11 cellular contexts compared by ENCODE assay signal in genomic region chr1:207808322-207808705, GRCh38. TPM values are rescaled to one million over a fixed set of nuclear protein-coding genes. Genes with fewer than 3 reads are reported as not detected.
DNase-seq lines count a peak whose midpoint lies in the region; ATAC-seq, FAIRE-seq and TF ChIP-seq lines count a peak whose summit lies in the region.
"Had no signal": no experiment of that assay in that cellular context is flagged by ENCODE, and none has a peak within 500 bp of the region (broad histone marks: within the 10 kb centered on the region; RNA-seq: fewer than 3 reads in every experiment).

No MANE protein-coding gene starts in this region.

- H2AFZ ChIP-seq in Karpas-422 (ENCODE audit: low read length): no peak overlapping the region

- ATAC-seq in A549 (no peak), HG03025 (IDR thresholded peaks at IDR 0.05; ENCODE audit: low FRiP score, unreplicated experiment) (no peak)
- no peak for ATAC-seq in naive thymus-derived CD4-positive, alpha-beta T cell

- H3K9me3 ChIP-seq in A549 (no peaks in the 10 kb centered on the region), Karpas-422 (ENCODE audit: low read length) (no peaks in the 10 kb centered on the region)
- H3K9me3 ChIP-seq in naive thymus-derived CD4-positive, alpha-beta T cell (ENCODE audit: control insufficient read depth in 2 of 3, low read length in 3 of 3): no peaks in the 10 kb centered on the region

- FAIRE-seq in A549 (lab: Jason Lieb, UNC): no peak

- H3K4me3 ChIP-seq in A549 (no peak overlapping the region), Karpas-422 (ENCODE audit: low read length) (peak overlapping the region; percentile 8; the same call in 1 of the 2 replicates), coronary artery (peak overlapping the region; percentile 13)
- no peak overlapping the region for H3K4me3 ChIP-seq in naive thymus-derived CD4-positive, alpha-beta T cell (ENCODE audit: low read length)
- H3K4me3 ChIP-seq: SK-N-MC had no signal

- WGBS in A549 (ENCODE audit: missing lambda C conversion rate): 79% methylated on average over 7 of the region's 7 CpGs

- intact Hi-C loops in naive thymus-derived CD4-positive, alpha-beta T cell (cut with micrococcal nuclease): no loop called here

- DNase-seq in A549 (ENCODE audit: low read depth in 1 of 2, low spot score in 1 of 2) (no peak), Karpas-422 (no peak), coronary artery (ENCODE audit: low spot score) (no peak), NCI-H2171 treated with DMSO at 0.1 percent for 48 hours (lab: John Stamatoyannopoulos, UW) (no peak), mucosa of gallbladder (ENCODE audit: low spot score) (no peak)
- no peak for DNase-seq in naive thymus-derived CD4-positive, alpha-beta T cell
- DNase-seq in stimulated activated CD4-positive, alpha-beta T cell treated with anti-CD3 and anti-CD28 coated beads, Interleukin-2, amount 100 ng/mL, for 24 hours: no peak
- DNase-seq: activated CD8-positive, alpha-beta memory T cell treated with anti-CD3 and anti-CD28 coated beads, Interleukin-2, amount 50 U/mL, for 4 hours; NCI-H2081 treated with DMSO at 0.1 percent for 48 hours had no signal

- H3K4me1 Mint-ChIP-seq in naive thymus-derived CD4-positive, alpha-beta T cell: peaks cover 36 to 68% (median 63%) of the 10 kb centered on the region in 7 donors

- H3K27ac ChIP-seq in A549 (peak overlapping the region in 1 of 2 experiments; percentile 95; a peak in 2 of 6 replicates), Karpas-422 (ENCODE audit: low read length) (peak overlapping the region; percentile 93), coronary artery (peak overlapping the region; percentile 70 to 90)
- H3K27ac ChIP-seq in naive thymus-derived CD4-positive, alpha-beta T cell (ENCODE audit: low read depth, low read length): peak overlapping the region; percentile 27
- H3K27ac ChIP-seq: SK-N-MC had no signal

- CTCF ChIA-PET in A549 (lab: Yijun Ruan, JAX): interaction anchor here (1.8 kb wide), 1 partner anchor 11 kb away, joined by 8 read pairs; no protein-coding TSS in a partner anchor
- CTCF ChIA-PET in naive thymus-derived CD4-positive, alpha-beta T cell (lab: Charles Lee): no interaction called here

- peaks cover 62% of the 10 kb centered on the region for H3K36me3 ChIP-seq in Karpas-422 (ENCODE audit: insufficient read depth, low read length)
- H3K36me3 ChIP-seq in naive thymus-derived CD4-positive, alpha-beta T cell (ENCODE audit: control insufficient read depth in 2 of 3, insufficient read depth in 3 of 3, low read length in 3 of 3): peaks cover 31 to 93% (median 50%) of the 10 kb centered on the region in 3 experiments

- no peak for TF ChIP-seq EP300 in A549 (IDR thresholded peaks at IDR 0.05)

- peaks cover 45% of the 10 kb centered on the region for H3K79me2 ChIP-seq in Karpas-422 (ENCODE audit: low read length)

- H3K27ac Mint-ChIP-seq in naive thymus-derived CD4-positive, alpha-beta T cell: peak overlapping the region; percentile 9 to 94 (median 72)

- POLR2A ChIA-PET in A549 (lab: Yijun Ruan, JAX): no interaction called here
- POLR2A ChIA-PET in naive thymus-derived CD4-positive, alpha-beta T cell (lab: Charles Lee): no interaction called here

- H3K4me3 Mint-ChIP-seq in naive thymus-derived CD4-positive, alpha-beta T cell: peak overlapping the region in 3 of 10 donors; percentile 23 to 41 (median 25)

- H3K27me3 ChIP-seq in Karpas-422 (ENCODE audit: low read length): no peaks in the 10 kb centered on the region
- no peaks in the 10 kb centered on the region for H3K27me3 ChIP-seq in naive thymus-derived CD4-positive, alpha-beta T cell (ENCODE audit: control insufficient read depth in 2 of 2, insufficient read depth in 2 of 2, low read length in 2 of 2)

- TF ChIP-seq POLR2A in A549 (IDR thresholded peaks at IDR 0.05; ENCODE audit: low read length): no peak

- H3K9ac ChIP-seq in Karpas-422 (ENCODE audit: low read length): peak overlapping the region; percentile 20

- 0 out of 3 replicates have a peak overlapping the region, but pooled peaks have one; percentile 5 for H3K4me2 ChIP-seq in A549
- peak overlapping the region; percentile 40 for H3K4me2 ChIP-seq in Karpas-422 (ENCODE audit: low read depth, low read length, poor library complexity, severe bottlenecking)

- peaks cover 0 to 38% (median 15%) of the 10 kb centered on the region in 5 donors for H3K36me3 Mint-ChIP-seq in naive thymus-derived CD4-positive, alpha-beta T cell

- no peak for TF ChIP-seq RAD21 in A549 (conservative IDR thresholded peaks at IDR 0.05 in 1 of 2, IDR thresholded peaks at IDR 0.05 in 1 of 2)

- TF ChIP-seq CTCF in A549 (IDR thresholded peaks at IDR 0.05) (no peak), coronary artery (IDR thresholded peaks at IDR 0.05) (no peak)

- peaks cover 40% of the 10 kb centered on the region for H3K4me1 ChIP-seq in A549
- H3K4me1 ChIP-seq in Karpas-422 (ENCODE audit: low read length): peaks cover 89% of the 10 kb centered on the region
- peaks cover 18 to 27% of the 10 kb centered on the region in 2 donors for H3K4me1 ChIP-seq in naive thymus-derived CD4-positive, alpha-beta T cell (ENCODE audit: control insufficient read depth in 2 of 2, insufficient read depth in 2 of 2, low read length in 2 of 2)

- H4K20me1 ChIP-seq in Karpas-422 (ENCODE audit: insufficient read depth, low read depth, low read length): peaks cover 44% of the 10 kb centered on the region

- no peaks in the 10 kb centered on the region for H3K27me3 Mint-ChIP-seq in naive thymus-derived CD4-positive, alpha-beta T cell

- H3K9me2 ChIP-seq in Karpas-422 (replicated peaks; ENCODE audit: insufficient read depth, low read length): no peaks in the 10 kb centered on the region

- H3K9me3 Mint-ChIP-seq in naive thymus-derived CD4-positive, alpha-beta T cell: peaks cover 0 to 3% (median 0%) of the 10 kb centered on the region in 11 donors

TF ChIP-seq in A549, 52 proteins besides CTCF, POLR2A, EP300 and RAD21:
- no peak for TF ChIP-seq ZNF302 (CRISPR knock-in tag; IDR thresholded peaks at IDR 0.05)

RNA-seq across cellular contexts. Expression of gene CD46, which starts 56.5 kb away (rescaled TPM):
- polyA plus RNA-seq in A549 (2011; rRNA removed): 216 and 239 TPM in 2 replicates
- 32.5 and 34.4 TPM in 2 replicates for polyA plus RNA-seq in A549 (2012; cell fraction: cytosol; rRNA removed)
- 50.0 and 81.6 TPM in 2 replicates for polyA plus RNA-seq in A549 (2012; cell fraction: nucleus; rRNA removed)
- 123 to 146 TPM (median 142 TPM) in 3 replicates for polyA plus RNA-seq in A549 (2017; fragmentation: RNase III; extraction: RNeasy Plus Mini Kit Qiagen cat#74134 plus additional on column Dnase treatment)
- 41.1 and 41.2 TPM in 2 replicates for polyA minus RNA-seq in A549 (2011; rRNA and poly(A)+ RNA removed)
- total RNA-seq in Karpas-422 (2014; rRNA removed; shearing (Covaris generic); ENCODE audit: low replicate concordance): 64.2 and 152 TPM in 2 replicates
- 100 to 1,000 TPM; 121 to 216 (median 127) TPM for total RNA-seq in naive thymus-derived CD4-positive, alpha-beta T cell
- 100 to 1,000 TPM; 109 to 165 TPM for polyA plus RNA-seq in naive thymus-derived CD4-positive, alpha-beta T cell
- total RNA-seq in mucosa of gallbladder: 228 TPM

Comparison
In these comparisons a context has a peak if more than half of its experiments do, and no peak if none do; other contexts are left out.
1. H3K4me3 ChIP-seq: peak in Karpas-422 (single experiment) and coronary artery (single experiment); none in A549 (single experiment) and naive thymus-derived CD4-positive, alpha-beta T cell (single experiment).